In genomic region chr3:129439381-129439816, GRCh38 we compare ENCODE assay signal across 8 cellular contexts. TPM values are rescaled to one million over a fixed set of nuclear protein-coding genes. Genes with fewer than 3 reads are reported as not detected.
DNase-seq lines count a peak whose midpoint lies in the region; ATAC-seq, FAIRE-seq and TF ChIP-seq lines count a peak whose summit lies in the region.

No MANE protein-coding gene starts in this region.

- 0% methylated on average over 16 of the region's 16 CpGs; no CpG with 5 or more reads in 1 of the 2 experiments for WGBS in H1 (ENCODE audit: extremely low coverage in 1 of 2, insufficient coverage in 1 of 2, insufficient read length in 1 of 2, insufficient replicate concordance in 2 of 2, low coverage in 1 of 2, low lambda C conversion rate in 2 of 2, missing lambda C conversion rate in 1 of 2), 2 experiments

- peaks cover 35% of the 10 kb centered on the region for H3K36me3 ChIP-seq in BLaER1
- H3K36me3 ChIP-seq in H1 (ENCODE audit: control insufficient read depth in 2 of 4, insufficient read depth in 4 of 4, low read length in 3 of 4): peaks cover 3 to 34% (median 19%) of the 10 kb centered on the region in 4 experiments
- H3K36me3 ChIP-seq in mucosa of descending colon (ENCODE audit: low read depth): no peaks in the 10 kb centered on the region
- peaks cover 15 to 22% (median 18%) of the 10 kb centered on the region in 5 donors for H3K36me3 ChIP-seq in subcutaneous abdominal adipose tissue (ENCODE audit: control insufficient read depth in 5 of 5, insufficient read depth in 5 of 5, low read length in 5 of 5)

- no peaks in the 10 kb centered on the region for H3K9me3 ChIP-seq in BLaER1
- no peaks in the 10 kb centered on the region for H3K9me3 ChIP-seq in H1 (ENCODE audit: insufficient read depth in 2 of 2, low read depth in 1 of 2, low read length in 1 of 2)
- H3K9me3 ChIP-seq in mucosa of descending colon: no peaks in the 10 kb centered on the region
- H3K9me3 ChIP-seq in subcutaneous abdominal adipose tissue (ENCODE audit: control insufficient read depth in 5 of 5, low read length in 5 of 5): no peaks in the 10 kb centered on the region

- TF ChIP-seq RAD21 in H1 (IDR thresholded peaks at IDR 0.05 in 1 of 2, conservative IDR thresholded peaks at IDR 0.05 in 1 of 2; ENCODE audit: low read depth in 2 of 2, low read length in 2 of 2): no peak

- H4K5ac ChIP-seq in H1 (ENCODE audit: insufficient read length, low read depth, low read length): peak overlapping the region; percentile 31

- H3K4me3 Mint-ChIP-seq in activated CD4-positive, alpha-beta T cell treated with anti-CD3 and anti-CD28 coated beads for 36 hours: peak overlapping the region; percentile 100

- H2BK15ac ChIP-seq in H1 (ENCODE audit: low read length): no peak overlapping the region

- TF ChIP-seq CTCF in LNCaP clone FGC (IDR thresholded peaks at IDR 0.05; ENCODE audit: control insufficient read depth, extremely low read depth, insufficient read depth): no peak
- TF ChIP-seq CTCF in H1 (IDR thresholded peaks at IDR 0.05; ENCODE audit: control extremely low read depth in 1 of 3, insufficient read depth in 1 of 3, low read depth in 1 of 3, low read length in 3 of 3): no peak
- TF ChIP-seq CTCF in mucosa of descending colon (IDR thresholded peaks at IDR 0.05): no peak

- no peaks in the 10 kb centered on the region for H3K27me3 Mint-ChIP-seq in activated CD4-positive, alpha-beta T cell treated with anti-CD3 and anti-CD28 coated beads for 36 hours

- H3K56ac ChIP-seq in H1 (replicated peaks; ENCODE audit: insufficient read length, low read depth, low read length): peak overlapping the region; percentile 70

- peaks cover 67% of the 10 kb centered on the region for H3K4me1 ChIP-seq in BLaER1
- peaks cover 0 to 8% (median 4%) of the 10 kb centered on the region in 4 experiments; a peak in 5 of 7 replicates for H3K4me1 ChIP-seq in H1 (replicated peaks in 1 of 4; ENCODE audit: control insufficient read depth in 3 of 4, insufficient read depth in 4 of 4, low read length in 3 of 4)
- H3K4me1 ChIP-seq in mucosa of descending colon (ENCODE audit: low read depth): peaks cover 27% of the 10 kb centered on the region
- H3K4me1 ChIP-seq in subcutaneous abdominal adipose tissue (ENCODE audit: control insufficient read depth in 5 of 5, insufficient read depth in 5 of 5, low read length in 5 of 5): peaks cover 18 to 77% (median 53%) of the 10 kb centered on the region in 5 donors

- no peaks in the 10 kb centered on the region for H3K9me3 Mint-ChIP-seq in activated CD4-positive, alpha-beta T cell treated with anti-CD3 and anti-CD28 coated beads for 36 hours (ENCODE audit: low read depth)

- peak overlapping the region; percentile 91 for H3K27ac Mint-ChIP-seq in activated CD4-positive, alpha-beta T cell treated with anti-CD3 and anti-CD28 coated beads for 36 hours

- peak overlapping the region; percentile 84 for H4K8ac ChIP-seq in H1 (ENCODE audit: extremely low read depth, insufficient read depth, low read length)

- FAIRE-seq in H1 (lab: Jason Lieb, UNC): no peak

- peak overlapping the region; percentile 84 for H2BK5ac ChIP-seq in H1 (ENCODE audit: low read depth, low read length)

- TF ChIP-seq POLR2A in H1 (IDR thresholded peaks at IDR 0.05; ENCODE audit: control extremely low read depth in 1 of 2, low read depth in 2 of 2, low read length in 2 of 2): no peak

- CTCF ChIA-PET in activated CD4-positive, alpha-beta T cell treated with anti-CD3 and anti-CD28 coated beads for 36 hours (lab: Charles Lee): interaction anchor here (1.1 to 4.0 kb wide), 5 partner anchors 9 to 417 kb away, joined by 3 to 23 read pairs (median 5); partner anchors contain the start of gene EFCAB12
- CTCF ChIA-PET in H1 (lab: Charles Lee; ENCODE audit: partially characterized antibody): interaction anchor here (0.5 to 1.9 kb wide), 7 partner anchors 9 to 377 kb away, joined by 3 to 8 read pairs (median 3); partner anchors contain the start of gene EFCAB12

- H3K9ac ChIP-seq in BLaER1 (peak overlapping the region; percentile 90), H1 (replicated peaks in 1 of 4; ENCODE audit: extremely low read depth in 1 of 4, low read depth in 3 of 4, low read length in 3 of 4) (peak overlapping the region; percentile 60 to 84 (median 66)), subcutaneous abdominal adipose tissue (ENCODE audit: low read length in 5 of 5) (peak overlapping the region; percentile 82 to 90 (median 85))

- H3K14ac ChIP-seq in H1 (ENCODE audit: insufficient read length): no peak overlapping the region

- H2AK5ac ChIP-seq in H1 (ENCODE audit: low read depth, low read length): no peak overlapping the region

- intact Hi-C loops in activated CD4-positive, alpha-beta T cell treated with anti-CD3 and anti-CD28 coated beads for 36 hours (cut with DNase I, micrococcal nuclease): loop anchor here (5.0 kb wide), 2 partner anchors 453 to 1387 kb away; partner anchors contain the start of genes SEC61A1 (in 1 of the 2) and TMCC1 (in 1 of the 2)
- intact Hi-C loops in mucosa of descending colon (cut with DNase I, micrococcal nuclease): no loop called here

- H3K23me2 ChIP-seq in H1 (ENCODE audit: low read depth, low read length): peaks cover 1% of the 10 kb centered on the region; the same call in 1 of the 2 replicates

- no peak for DNase-seq in LNCaP clone FGC (ENCODE audit: low read depth)
- DNase-seq in activated CD4-positive, alpha-beta T cell treated with anti-CD3 and anti-CD28 coated beads for 36 hours: peak; percentile 68
- no peak for DNase-seq in H1 (ENCODE audit: low read depth in 1 of 2, low spot score in 2 of 2)
- DNase-seq in mucosa of descending colon: peak in 2 of 3 donors; percentile 65 to 77

- no peak for TF ChIP-seq EP300 in H1 (IDR thresholded peaks at IDR 0.05; ENCODE audit: borderline replicate concordance in 1 of 2, low read depth in 2 of 2, low read length in 2 of 2)

- peak overlapping the region; percentile 51; the same call in 1 of the 2 replicates for H3K18ac ChIP-seq in H1 (ENCODE audit: extremely low read depth, low read length)

- H2BK12ac ChIP-seq in H1 (ENCODE audit: low read depth, low read length): no peak overlapping the region

- peak overlapping the region; percentile 87 for H3K4me3 ChIP-seq in BLaER1
- H3K4me3 ChIP-seq in LNCaP clone FGC (ENCODE audit: low read depth, low read length): peak overlapping the region; percentile 89
- H3K4me3 ChIP-seq in H1 (ENCODE audit: extremely low read depth in 1 of 4, insufficient read depth in 2 of 4, low read depth in 3 of 4, low read length in 4 of 4): peak overlapping the region; percentile 76 to 95 (median 86)
- H3K4me3 ChIP-seq in mucosa of descending colon: peak overlapping the region; percentile 76
- H3K4me3 ChIP-seq in subcutaneous abdominal adipose tissue (ENCODE audit: low read depth in 1 of 5, low read length in 5 of 5): peak overlapping the region; percentile 87 to 98 (median 91)

- no peak overlapping the region for H2BK20ac ChIP-seq in H1 (ENCODE audit: low read length)

- peak overlapping the region; percentile 79 for H3K4me2 ChIP-seq in BLaER1
- H3K4me2 ChIP-seq in H1 (ENCODE audit: insufficient read depth in 1 of 2, low read depth in 2 of 2, low read length in 2 of 2): peak overlapping the region; percentile 63 to 68

- H4K91ac ChIP-seq in H1 (replicated peaks; ENCODE audit: insufficient read length, low read length): peak overlapping the region; percentile 91

- H3K4ac ChIP-seq in H1 (replicated peaks; ENCODE audit: insufficient read length, low read depth, low read length): peak overlapping the region; percentile 1

- H3K36me3 Mint-ChIP-seq in activated CD4-positive, alpha-beta T cell treated with anti-CD3 and anti-CD28 coated beads for 36 hours (ENCODE audit: low read depth): peaks cover 46% of the 10 kb centered on the region

- H3K79me2 ChIP-seq in H1 (ENCODE audit: control insufficient read depth in 1 of 2, insufficient read depth in 2 of 2, low read length in 2 of 2): peaks cover 0 to 45% of the 10 kb centered on the region in 2 experiments; a peak in 3 of 4 replicates

- H3K27me3 ChIP-seq in BLaER1: no peaks in the 10 kb centered on the region
- no peaks in the 10 kb centered on the region for H3K27me3 ChIP-seq in H1 (replicated peaks in 1 of 4; ENCODE audit: control insufficient read depth in 3 of 4, extremely low read depth in 1 of 4, insufficient read depth in 3 of 4, low read length in 3 of 4)
- H3K27me3 ChIP-seq in subcutaneous abdominal adipose tissue (ENCODE audit: control insufficient read depth in 5 of 5, insufficient read depth in 4 of 5, low read length in 5 of 5): no peaks in the 10 kb centered on the region

- H2BK120ac ChIP-seq in H1 (replicated peaks; ENCODE audit: low read depth, low read length): no peak overlapping the region

- H3K4me1 Mint-ChIP-seq in activated CD4-positive, alpha-beta T cell treated with anti-CD3 and anti-CD28 coated beads for 36 hours: peaks cover 69% of the 10 kb centered on the region

- POLR2A ChIA-PET in activated CD4-positive, alpha-beta T cell treated with anti-CD3 and anti-CD28 coated beads for 36 hours (lab: Charles Lee): interaction anchor here (0.6 to 3.2 kb wide), 8 partner anchors 9 to 516 kb away, joined by 3 to 24 read pairs (median 5); partner anchors contain the start of gene EFCAB12
- POLR2A ChIA-PET in H1 (lab: Charles Lee; ENCODE audit: partially characterized antibody): interaction anchor here (0.5 to 4.1 kb wide), 12 partner anchors 9 to 188 kb away, joined by 3 to 61 read pairs (median 4); partner anchors contain the start of gene EFCAB12

- H2AFZ ChIP-seq in H1 (ENCODE audit: low read length): peak overlapping the region; percentile 14; the same call in 1 of the 2 replicates

- H3K79me1 ChIP-seq in H1 (ENCODE audit: low read depth, low read length): peaks cover 2% of the 10 kb centered on the region; the same call in 1 of the 2 replicates

- no peak overlapping the region for H3K23ac ChIP-seq in H1 (ENCODE audit: insufficient read length)

- H4K20me1 ChIP-seq in BLaER1: no peaks in the 10 kb centered on the region
- H4K20me1 ChIP-seq in H1 (replicated peaks in 1 of 2; ENCODE audit: control insufficient read depth in 1 of 2, insufficient read depth in 2 of 2, low read length in 2 of 2): no peaks in the 10 kb centered on the region

- ATAC-seq in GM21447 (IDR thresholded peaks at IDR 0.05; ENCODE audit: unreplicated experiment) (peak; percentile 28), mucosa of descending colon (peak; percentile 20), GM21717 (IDR thresholded peaks at IDR 0.05; ENCODE audit: unreplicated experiment) (no peak)
- ATAC-seq in activated CD4-positive, alpha-beta T cell treated with anti-CD3 and anti-CD28 coated beads for 36 hours: no peak

- H3K27ac ChIP-seq in BLaER1 (peak overlapping the region; percentile 92), H1 (ENCODE audit: low read depth, low read length) (peak overlapping the region; percentile 20), subcutaneous abdominal adipose tissue (ENCODE audit: low read depth, low read length) (peak overlapping the region; percentile 86)

RNA-seq across cellular contexts. Expression of gene MBD4, which starts 0.3 kb away (rescaled TPM):
- total RNA-seq in activated CD4-positive, alpha-beta T cell treated with anti-CD3 and anti-CD28 coated beads for 36 hours: 10 to 100 TPM; 51.3 to 52.4 TPM
- total RNA-seq in H1 (2021; fragmentation: NEBNext Ultra II Directional; extraction: Animal tissue kit (Norgen Biotek cat#: 25700)): 33.4 and 35.8 TPM in 2 replicates
- 11.1 and 11.2 TPM in 2 replicates for polyA plus RNA-seq in H1 (2011; rRNA removed)
- 21.5 TPM for polyA plus RNA-seq in H1 (2011; cell fraction: cytosol; rRNA removed)
- polyA plus RNA-seq in H1 (2011; cell fraction: nucleus; rRNA removed): 17.8 TPM
- polyA plus RNA-seq in H1 (2012, experiment 1 of 2): 20.2 to 32.6 TPM (median 22.2 TPM) in 4 replicates
- polyA plus RNA-seq in H1 (2012, experiment 2 of 2): 2.5 TPM
- 38.1 TPM for polyA plus RNA-seq in H1 (2013, experiment 1 of 2)
- 37.6 TPM for polyA plus RNA-seq in H1 (2013, experiment 2 of 2)
- 19.3 and 20.7 TPM in 2 replicates for polyA minus RNA-seq in H1 (2011; rRNA and poly(A)+ RNA removed)
- 17.2 TPM for polyA minus RNA-seq in H1 (2011; cell fraction: cytosol; rRNA and poly(A)+ RNA removed)
- 46.7 TPM for polyA minus RNA-seq in H1 (2011; cell fraction: nucleus; rRNA and poly(A)+ RNA removed)
- 10 to 100 TPM; 26.6 to 30.6 (median 27.2) TPM for total RNA-seq in mucosa of descending colon

RNA-seq across cellular contexts. Expression of gene IFT122, which starts 0.6 kb away (rescaled TPM):
- 10 to 100 TPM; 18.4 to 22.6 TPM for total RNA-seq in activated CD4-positive, alpha-beta T cell treated with anti-CD3 and anti-CD28 coated beads for 36 hours
- 23.7 and 26.2 TPM in 2 replicates for total RNA-seq in H1 (2021; fragmentation: NEBNext Ultra II Directional; extraction: Animal tissue kit (Norgen Biotek cat#: 25700))
- polyA plus RNA-seq in H1 (2011; rRNA removed): 25.1 and 37.8 TPM in 2 replicates
- polyA plus RNA-seq in H1 (2011; cell fraction: cytosol; rRNA removed): 25.4 TPM
- 83.2 TPM for polyA plus RNA-seq in H1 (2011; cell fraction: nucleus; rRNA removed)
- polyA plus RNA-seq in H1 (2012, experiment 1 of 2): 24.7 to 27.3 TPM (median 26.7 TPM) in 4 replicates
- 11.7 TPM for polyA plus RNA-seq in H1 (2012, experiment 2 of 2)
- polyA plus RNA-seq in H1 (2013, experiment 1 of 2): 10.8 TPM
- 10.7 TPM for polyA plus RNA-seq in H1 (2013, experiment 2 of 2)
- polyA minus RNA-seq in H1 (2011; rRNA and poly(A)+ RNA removed): 51.7 and 59.2 TPM in 2 replicates
- 27.2 TPM for polyA minus RNA-seq in H1 (2011; cell fraction: cytosol; rRNA and poly(A)+ RNA removed)
- 50.2 TPM for polyA minus RNA-seq in H1 (2011; cell fraction: nucleus; rRNA and poly(A)+ RNA removed)
- 10 to 100 TPM; 24.6 to 35.0 (median 29.6) TPM for total RNA-seq in mucosa of descending colon

RNA-seq across cellular contexts. Expression of gene EFCAB12, which starts 11.0 kb away (rescaled TPM):
- total RNA-seq in activated CD4-positive, alpha-beta T cell treated with anti-CD3 and anti-CD28 coated beads for 36 hours: under 1 TPM; 0.56 to 0.73 TPM
- total RNA-seq in H1 (2021; fragmentation: NEBNext Ultra II Directional; extraction: Animal tissue kit (Norgen Biotek cat#: 25700)): 0.75 and 0.99 TPM in 2 replicates
- polyA plus RNA-seq in H1 (2011; rRNA removed): 0.60 and 0.71 TPM in 2 replicates
- 0.54 TPM for polyA plus RNA-seq in H1 (2011; cell fraction: cytosol; rRNA removed)
- polyA plus RNA-seq in H1 (2011; cell fraction: nucleus; rRNA removed): 2.1 TPM
- polyA plus RNA-seq in H1 (2012, experiment 1 of 2): 0.88 to 1.4 TPM (median 1.2 TPM) in 4 replicates
- polyA plus RNA-seq in H1 (2012, experiment 2 of 2): 0.38 TPM
- 0.51 TPM for polyA plus RNA-seq in H1 (2013, experiment 1 of 2)
- 0.33 TPM for polyA plus RNA-seq in H1 (2013, experiment 2 of 2)
- polyA minus RNA-seq in H1 (2011; rRNA and poly(A)+ RNA removed): 0.37 and 1.3 TPM in 2 replicates
- not detected for polyA minus RNA-seq in H1 (2011; cell fraction: cytosol; rRNA and poly(A)+ RNA removed)
- polyA minus RNA-seq in H1 (2011; cell fraction: nucleus; rRNA and poly(A)+ RNA removed): 0.70 TPM
- total RNA-seq in mucosa of descending colon: under 1 TPM; 0.38 to 0.69 (median 0.58) TPM

Comparison
In these comparisons a context has a peak if more than half of its experiments do, and no peak if none do; other contexts are left out.
1. H3K27ac ChIP-seq: peak in every context shown above with its lines; median percentile 92 in BLaER1; 86 in subcutaneous abdominal adipose tissue; 20 in H1.
2. ATAC-seq: peak in GM21447 (single experiment) and mucosa of descending colon (single experiment); none in activated CD4-positive, alpha-beta T cell treated with anti-CD3 and anti-CD28 coated beads for 36 hours (single experiment) and GM21717 (single experiment).
3. DNase-seq: peak in activated CD4-positive, alpha-beta T cell treated with anti-CD3 and anti-CD28 coated beads for 36 hours (single experiment) and mucosa of descending colon (2 of 3); none in LNCaP clone FGC (single experiment) and H1 (0 of 2).
4. intact Hi-C loops: an anchor here in activated CD4-positive, alpha-beta T cell treated with anti-CD3 and anti-CD28 coated beads for 36 hours (5.0 kb wide); none called in mucosa of descending colon.
5. Peak in every context shown above with its lines, with median percentiles within 50 percentile points of each other: H3K4me3 ChIP-seq and H3K9ac ChIP-seq.